ENCODE assay signal across 13 cellular contexts in genomic region chr16:49464093-49464492, GRCh38.
DNase-seq lines count a peak whose midpoint lies in the region; ATAC-seq and TF ChIP-seq lines count a peak whose summit lies in the region.
"Had no signal": no experiment of that assay in that cellular context is flagged by ENCODE, and none has a peak within 500 bp of the region (broad histone marks: within the 10 kb centered on the region; RNA-seq: fewer than 3 reads in every experiment).

No MANE protein-coding gene starts in this region.

- H3K36me3 Mint-ChIP-seq in activated naive CD4-positive, alpha-beta T cell treated with anti-CD3 and anti-CD28 coated beads, Interleukin-2, amount 50 U/mL, for 72 hours: no peaks in the 10 kb centered on the region
- H3K36me3 Mint-ChIP-seq in stimulated activated naive B cell treated with anti-CD40 and anti-IgM and Interleukin-4, amounts not matched to agents 10 μg/mL and 1 μg/mL and 100 μg/mL, for 72 hours: no peaks in the 10 kb centered on the region
- H3K36me3 Mint-ChIP-seq: brain had no signal

- TF ChIP-seq CTCF in sigmoid colon (IDR thresholded peaks at IDR 0.05): no peak

- no peaks in the 10 kb centered on the region for H3K9me3 ChIP-seq in sigmoid colon
- H3K9me3 ChIP-seq: psoas muscle, SJCRH30, thoracic aorta had no signal

- no peaks in the 10 kb centered on the region for H3K36me3 ChIP-seq in sigmoid colon
- H3K36me3 ChIP-seq: SJCRH30, thoracic aorta had no signal

- peaks cover 0 to 4% of the 10 kb centered on the region in 2 donors for H3K9me3 Mint-ChIP-seq in activated naive CD4-positive, alpha-beta T cell treated with anti-CD3 and anti-CD28 coated beads, Interleukin-2, amount 50 U/mL, for 72 hours
- H3K9me3 Mint-ChIP-seq in stimulated activated naive B cell treated with anti-CD40 and anti-IgM and Interleukin-4, amounts not matched to agents 10 μg/mL and 1 μg/mL and 100 μg/mL, for 72 hours: no peaks in the 10 kb centered on the region

- no peaks in the 10 kb centered on the region for H3K4me1 ChIP-seq in sigmoid colon
- H3K4me1 ChIP-seq: psoas muscle, SJCRH30 had no signal

- no peak overlapping the region for H3K27ac ChIP-seq in sigmoid colon
- H3K27ac ChIP-seq: psoas muscle, SJCRH30, thoracic aorta had no signal

- H3K27ac Mint-ChIP-seq in activated naive CD4-positive, alpha-beta T cell treated with anti-CD3 and anti-CD28 coated beads, Interleukin-2, amount 50 U/mL, for 72 hours: peak overlapping the region; percentile 65 to 67
- H3K27ac Mint-ChIP-seq in stimulated activated naive B cell treated with anti-CD40 and anti-IgM and Interleukin-4, amounts not matched to agents 10 μg/mL and 1 μg/mL and 100 μg/mL, for 72 hours: no peak overlapping the region

- no peak for TF ChIP-seq POLR2A in sigmoid colon (IDR thresholded peaks at IDR 0.05)

- peak overlapping the region in 1 of 2 donors; percentile 25 for H3K4me3 Mint-ChIP-seq in stimulated activated naive B cell treated with anti-CD40 and anti-IgM and Interleukin-4, amounts not matched to agents 10 μg/mL and 1 μg/mL and 100 μg/mL, for 72 hours

- peak; percentile 49 for DNase-seq in activated CD8-positive, alpha-beta memory T cell treated with anti-CD3 and anti-CD28 coated beads for 24 hours
- DNase-seq in activated CD8-positive, alpha-beta memory T cell treated with anti-CD3 and anti-CD28 coated beads, Interleukin-2, amount 50 U/mL, for 4 hours: no peak
- DNase-seq in Jurkat, Clone E6-1 (ENCODE audit: low read depth, low spot score): no peak
- DNase-seq in activated naive CD4-positive, alpha-beta T cell treated with anti-CD3 and anti-CD28 coated beads, Interleukin-2, amount 50 U/mL, for 72 hours (ENCODE audit: low spot score in 2 of 2): peak in 1 of 2 donors; percentile 20
- DNase-seq in sigmoid colon (peak; percentile 8), DMS153 (lab: John Stamatoyannopoulos, UW) (no peak)
- no peak for DNase-seq in stimulated activated naive B cell treated with anti-CD40 and anti-IgM and Interleukin-4, amounts not matched to agents 10 μg/mL and 1 μg/mL and 100 μg/mL, for 72 hours
- DNase-seq: SJCRH30 had no signal

- ATAC-seq in activated naive CD4-positive, alpha-beta T cell treated with anti-CD3 and anti-CD28 coated beads, Interleukin-2, amount 50 U/mL, for 72 hours: peak; percentile 8 to 26
- no peak for ATAC-seq in stimulated activated naive B cell treated with anti-CD40 and anti-IgM and Interleukin-4, amounts not matched to agents 10 μg/mL and 1 μg/mL and 100 μg/mL, for 72 hours (replicated peaks)
- ATAC-seq in GM21737 (IDR thresholded peaks at IDR 0.05; ENCODE audit: unreplicated experiment): no peak
- ATAC-seq: left lobe of liver, psoas muscle had no signal

- peaks cover 19 to 21% of the 10 kb centered on the region in 2 donors for H3K4me1 Mint-ChIP-seq in stimulated activated naive B cell treated with anti-CD40 and anti-IgM and Interleukin-4, amounts not matched to agents 10 μg/mL and 1 μg/mL and 100 μg/mL, for 72 hours

- TF ChIP-seq EP300 in sigmoid colon (IDR thresholded peaks at IDR 0.05): no peak

- peak overlapping the region; percentile 11 for H3K4me3 ChIP-seq in Jurkat, Clone E6-1 (ENCODE audit: low read length)
- no peak overlapping the region for H3K4me3 ChIP-seq in sigmoid colon
- H3K4me3 ChIP-seq: psoas muscle, SJCRH30, thoracic aorta had no signal

- 25 to 62% methylated on average over 2 of the region's 2 CpGs for WGBS in sigmoid colon, 2 donors

- H3K27me3 ChIP-seq in sigmoid colon: peaks cover 0 to 37% (median 8%) of the 10 kb centered on the region in 3 donors

- intact Hi-C loops in sigmoid colon (cut with DNase I): no loop called here

- peaks cover 0 to 5% of the 10 kb centered on the region in 2 donors for H3K27me3 Mint-ChIP-seq in stimulated activated naive B cell treated with anti-CD40 and anti-IgM and Interleukin-4, amounts not matched to agents 10 μg/mL and 1 μg/mL and 100 μg/mL, for 72 hours

Comparison
In these comparisons a context has a peak if more than half of its experiments do, and no peak if none do; other contexts are left out.
1. DNase-seq: peak in activated CD8-positive, alpha-beta memory T cell treated with anti-CD3 and anti-CD28 coated beads for 24 hours (single experiment) and sigmoid colon (single experiment); none in activated CD8-positive, alpha-beta memory T cell treated with anti-CD3 and anti-CD28 coated beads, Interleukin-2, amount 50 U/mL, for 4 hours (single experiment), Jurkat, Clone E6-1 (single experiment), DMS153 (single experiment) and stimulated activated naive B cell treated with anti-CD40 and anti-IgM and Interleukin-4, amounts not matched to agents 10 μg/mL and 1 μg/mL and 100 μg/mL, for 72 hours (single experiment).
2. ATAC-seq: peak in activated naive CD4-positive, alpha-beta T cell treated with anti-CD3 and anti-CD28 coated beads, Interleukin-2, amount 50 U/mL, for 72 hours (2 of 2); none in stimulated activated naive B cell treated with anti-CD40 and anti-IgM and Interleukin-4, amounts not matched to agents 10 μg/mL and 1 μg/mL and 100 μg/mL, for 72 hours (0 of 2) and GM21737 (single experiment).